19 cellular contexts compared by ENCODE assay signal in genomic region chr10:98353105-98353504, GRCh38.
"Had no signal": no experiment of that assay in that cellular context is flagged by ENCODE, and none has a peak within 500 bp of the region (broad histone marks: within the 10 kb centered on the region; RNA-seq: fewer than 3 reads in every experiment).

No MANE protein-coding gene starts in this region.

- H3K4me3 ChIP-seq: heart left ventricle, thyroid gland had no signal

- H3K36me3 ChIP-seq: heart left ventricle, thyroid gland had no signal

- H3K27ac Mint-ChIP-seq: activated CD4-positive, alpha-beta T cell treated with anti-CD3 and anti-CD28 coated beads, Interleukin-2, amount 10 ng/mL, durations not matched to agents 24 days and 14 days; activated CD8-positive, alpha-beta T cell treated with anti-CD3 and anti-CD28 coated beads, Interleukin-2, amount 10 ng/mL, durations not matched to agents 7 days and 5 days; activated naive CD8-positive, alpha-beta T cell treated with anti-CD3 and anti-CD28 coated beads for 36 hours; brain; nephron; stimulated activated naive B cell treated with anti-CD40 and anti-IgM and Interleukin-4, amounts not matched to agents 10 μg/mL and 1 μg/mL and 100 μg/mL, for 72 hours had no signal

- H3K27ac ChIP-seq: epithelial cell of prostate, heart left ventricle, thyroid gland had no signal

- H3K9me3 ChIP-seq: thyroid gland had no signal

- H3K27me3 ChIP-seq: thyroid gland had no signal

- ATAC-seq: activated CD8-positive, alpha-beta T cell treated with anti-CD3 and anti-CD28 coated beads, Interleukin-2, amount 10 ng/mL, durations not matched to agents 7 days and 5 days; heart left ventricle; stimulated activated naive B cell treated with anti-CD40 and anti-IgM and Interleukin-4, amounts not matched to agents 10 μg/mL and 1 μg/mL and 100 μg/mL, for 72 hours had no signal

- H3K4me3 Mint-ChIP-seq: activated CD4-positive, alpha-beta T cell treated with anti-CD3 and anti-CD28 coated beads, Interleukin-2, amount 10 ng/mL, durations not matched to agents 24 days and 14 days; activated CD8-positive, alpha-beta T cell treated with anti-CD3 and anti-CD28 coated beads, Interleukin-2, amount 10 ng/mL, durations not matched to agents 7 days and 5 days; activated naive CD8-positive, alpha-beta T cell treated with anti-CD3 and anti-CD28 coated beads for 36 hours; brain; central memory CD8-positive, alpha-beta T cell; nephron; stimulated activated naive B cell treated with anti-CD40 and anti-IgM and Interleukin-4, amounts not matched to agents 10 μg/mL and 1 μg/mL and 100 μg/mL, for 72 hours had no signal

- H3K36me3 Mint-ChIP-seq: activated naive CD8-positive, alpha-beta T cell treated with anti-CD3 and anti-CD28 coated beads for 36 hours; brain; stimulated activated naive B cell treated with anti-CD40 and anti-IgM and Interleukin-4, amounts not matched to agents 10 μg/mL and 1 μg/mL and 100 μg/mL, for 72 hours had no signal

- DNase-seq: activated CD4-positive, alpha-beta T cell treated with anti-CD3 and anti-CD28 coated beads, Interleukin-2, amount 10 ng/mL, durations not matched to agents 24 days and 14 days; activated CD4-positive, CD25-positive, alpha-beta regulatory T cell; activated CD8-positive, alpha-beta memory T cell treated with anti-CD3 and anti-CD28 coated beads, Interleukin-2, amount 50 U/mL, for 4 hours; activated CD8-positive, alpha-beta T cell treated with anti-CD3 and anti-CD28 coated beads, Interleukin-2, amount 10 ng/mL, durations not matched to agents 7 days and 5 days; activated effector memory CD4-positive, alpha-beta T cell treated with anti-CD3 and anti-CD28 coated beads, Interleukin-2, amount 50 U/mL, for 16 hours; activated naive CD8-positive, alpha-beta T cell treated with anti-CD3 and anti-CD28 coated beads for 36 hours; activated T-cell treated with anti-CD3 and anti-CD28 coated beads, Interleukin-2, amount 50 U/mL, for 48 hours; amygdala; cortex of kidney; effector memory CD4-positive, alpha-beta T cell; heart left ventricle; nucleus accumbens; stimulated activated CD4-positive, alpha-beta T cell treated with anti-CD3 and anti-CD28 coated beads, Interleukin-4, amount 100 ng/mL, for 1 hour; stimulated activated naive B cell treated with anti-CD40 and anti-IgM and Interleukin-4, amounts not matched to agents 10 μg/mL and 1 μg/mL and 100 μg/mL, for 72 hours; thyroid gland had no signal

- H3K4me1 ChIP-seq: thyroid gland had no signal

- H3K9me3 Mint-ChIP-seq: activated CD4-positive, alpha-beta T cell treated with anti-CD3 and anti-CD28 coated beads, Interleukin-2, amount 10 ng/mL, durations not matched to agents 24 days and 14 days; activated naive CD8-positive, alpha-beta T cell treated with anti-CD3 and anti-CD28 coated beads for 36 hours; central memory CD8-positive, alpha-beta T cell had no signal
